25 cellular contexts compared by ENCODE assay signal in genomic region chr10:12841426-12841825, GRCh38.
A peak's percentile ranks its signal among the peaks of the same experiment; 100 is the strongest.
DNase-seq lines count a peak whose midpoint lies in the region; ATAC-seq and TF ChIP-seq lines count a peak whose summit lies in the region.
"Had no signal": no experiment of that assay in that cellular context is flagged by ENCODE, and none has a peak within 500 bp of the region (broad histone marks: within the 10 kb centered on the region; RNA-seq: fewer than 3 reads in every experiment).

No MANE protein-coding gene starts in this region.

- intact Hi-C loops in left cardiac atrium (cut with DNase I): no loop called here

- no peaks in the 10 kb centered on the region for H3K79me1 ChIP-seq in mesenchymal stem cell (replicated peaks; ENCODE audit: low read length, poor library complexity, severe bottlenecking)

- CTCF ChIA-PET in T-cell (lab: Charles Lee): no interaction called here

- POLR2A ChIA-PET in T-cell (lab: Charles Lee): no interaction called here

- H3K9me3 Mint-ChIP-seq in nephron: no peaks in the 10 kb centered on the region
- no peaks in the 10 kb centered on the region for H3K9me3 Mint-ChIP-seq in T-cell
- H3K9me3 Mint-ChIP-seq: CD14-positive monocyte; CD4-positive, alpha-beta memory T cell; CD8-positive, alpha-beta memory T cell had no signal

- H3K27ac ChIP-seq in right atrium auricular region: no peak overlapping the region
- no peak overlapping the region for H3K27ac ChIP-seq in mesenchymal stem cell (ENCODE audit: low read length, poor library complexity, severe bottlenecking)
- H3K27ac ChIP-seq: BLaER1 had no signal

- H2AFZ ChIP-seq in mesenchymal stem cell (ENCODE audit: low read depth, low read length): no peak overlapping the region

- ATAC-seq in left cardiac atrium: no peak
- no peak for ATAC-seq in T-cell (replicated peaks in 1 of 4)
- ATAC-seq: GM12878 had no signal

- H3K36me3 Mint-ChIP-seq in nephron (ENCODE audit: low read depth): no peaks in the 10 kb centered on the region
- no peaks in the 10 kb centered on the region for H3K36me3 Mint-ChIP-seq in T-cell
- H3K36me3 Mint-ChIP-seq: CD14-positive monocyte; CD4-positive, alpha-beta memory T cell; CD4-positive, CD25-positive, alpha-beta regulatory T cell; CD8-positive, alpha-beta memory T cell had no signal

- H3K4me3 ChIP-seq in right atrium auricular region (no peak overlapping the region), mesenchymal stem cell (ENCODE audit: insufficient read depth in 1 of 2, low read depth in 1 of 2, low read length in 2 of 2) (no peak overlapping the region)
- H3K4me3 ChIP-seq: BLaER1, GM12878 had no signal

- H2BK12ac ChIP-seq in mesenchymal stem cell (ENCODE audit: low read length in 2 of 2): peak overlapping the region; percentile 64 to 76

- H3K14ac ChIP-seq in mesenchymal stem cell (ENCODE audit: low read length in 2 of 2): no peak overlapping the region

- peak overlapping the region in 1 of 3 experiments; percentile 1 for H3K4me3 Mint-ChIP-seq in nephron
- no peak overlapping the region for H3K4me3 Mint-ChIP-seq in T-cell
- H3K4me3 Mint-ChIP-seq: CD14-positive monocyte; CD4-positive, alpha-beta memory T cell; CD4-positive, CD25-positive, alpha-beta regulatory T cell; CD8-positive, alpha-beta memory T cell had no signal

- peak overlapping the region in 2 of 3 experiments; percentile 85 to 87 for H3K27ac Mint-ChIP-seq in nephron
- no peak overlapping the region for H3K27ac Mint-ChIP-seq in T-cell
- H3K27ac Mint-ChIP-seq: CD14-positive monocyte; CD4-positive, alpha-beta memory T cell; CD4-positive, CD25-positive, alpha-beta regulatory T cell; CD8-positive, alpha-beta memory T cell had no signal

- H3K4me1 Mint-ChIP-seq in nephron: peaks cover 58% of the 10 kb centered on the region
- no peaks in the 10 kb centered on the region for H3K4me1 Mint-ChIP-seq in T-cell
- H3K4me1 Mint-ChIP-seq: CD14-positive monocyte; CD4-positive, alpha-beta memory T cell; CD4-positive, CD25-positive, alpha-beta regulatory T cell; CD8-positive, alpha-beta memory T cell had no signal

- TF ChIP-seq CTCF in right atrium auricular region (IDR thresholded peaks at IDR 0.05): no peak
- TF ChIP-seq CTCF in nephron (IDR thresholded peaks at IDR 0.05; ENCODE audit: unreplicated experiment in 3 of 3): no peak

- H3K23ac ChIP-seq in mesenchymal stem cell (ENCODE audit: low read length in 2 of 2): no peak overlapping the region

- H3K27me3 Mint-ChIP-seq in nephron (ENCODE audit: low read depth) (no peaks in the 10 kb centered on the region), T-cell (peaks cover 6 to 7% of the 10 kb centered on the region in 2 donors)

- 96% methylated on average over 10 of the region's 10 CpGs for WGBS in mesenchymal stem cell

- H3K36me3 ChIP-seq in right atrium auricular region (no peaks in the 10 kb centered on the region), mesenchymal stem cell (ENCODE audit: control insufficient read depth in 1 of 2, insufficient read depth in 2 of 2, low read depth in 1 of 2, low read length in 2 of 2) (no peaks in the 10 kb centered on the region)
- H3K36me3 ChIP-seq: BE2C, BLaER1 had no signal

- peak overlapping the region in 1 of 2 experiments; percentile 61 for H3K18ac ChIP-seq in mesenchymal stem cell (ENCODE audit: low read depth in 1 of 2, low read length in 2 of 2)

- H3K9me3 ChIP-seq in right atrium auricular region (no peaks in the 10 kb centered on the region), mesenchymal stem cell (ENCODE audit: control insufficient read depth, low read length) (no peaks in the 10 kb centered on the region)
- H3K9me3 ChIP-seq: BE2C, BLaER1 had no signal

- no peak overlapping the region for H2BK120ac ChIP-seq in mesenchymal stem cell (ENCODE audit: low read depth, low read length)

- no peak overlapping the region for H2BK5ac ChIP-seq in mesenchymal stem cell (ENCODE audit: low read depth, low read length, poor library complexity, severe bottlenecking)

- no peak overlapping the region for H3K4me2 ChIP-seq in mesenchymal stem cell (ENCODE audit: low read length, poor library complexity, severe bottlenecking)
- H3K4me2 ChIP-seq: BLaER1 had no signal

- no peak overlapping the region for H2AK5ac ChIP-seq in mesenchymal stem cell (ENCODE audit: low read length, severe bottlenecking)

- no peak overlapping the region for H3K9ac ChIP-seq in mesenchymal stem cell (ENCODE audit: low read length)
- H3K9ac ChIP-seq: BLaER1 had no signal

- H4K8ac ChIP-seq in mesenchymal stem cell (ENCODE audit: low read length): no peak overlapping the region

- DNase-seq in right atrium auricular region (ENCODE audit: low spot score): peak; percentile 40
- no peak for DNase-seq in left cardiac atrium
- no peak for DNase-seq in mesenchymal stem cell
- DNase-seq in RKO (ENCODE audit: low spot score): no peak
- no peak for DNase-seq in T-cell
- no peak for DNase-seq in NCI-H2196 (lab: John Stamatoyannopoulos, UW; ENCODE audit: unreplicated experiment)
- DNase-seq: 8988T; ACHN; BE2C; C1 segment of cervical spinal cord; CD4-positive, alpha-beta memory T cell; CD4-positive, CD25-positive, alpha-beta regulatory T cell; CD8-positive, alpha-beta memory T cell; COR-L47; DMS 273 treated with DMSO at 0.1 percent for 48 hours; DMS153; DMS53; DMS79; DND-41; EL; GDM1 had no signal

- peak overlapping the region in 1 of 2 experiments; percentile 71 for H3K4ac ChIP-seq in mesenchymal stem cell (ENCODE audit: low read depth in 1 of 2, low read length in 2 of 2)

- H3K4me1 ChIP-seq in right atrium auricular region (peaks cover 0 to 26% of the 10 kb centered on the region in 2 donors), mesenchymal stem cell (ENCODE audit: control insufficient read depth, insufficient read depth, low read depth, low read length) (peaks cover 13% of the 10 kb centered on the region)
- H3K4me1 ChIP-seq: BE2C had no signal

- no peak overlapping the region for H4K91ac ChIP-seq in mesenchymal stem cell (ENCODE audit: low read length)

- no peak overlapping the region for H2BK15ac ChIP-seq in mesenchymal stem cell (ENCODE audit: low read depth, poor library complexity, severe bottlenecking)

- H3K27me3 ChIP-seq in right atrium auricular region (no peaks in the 10 kb centered on the region), mesenchymal stem cell (ENCODE audit: control insufficient read depth in 1 of 2, insufficient read depth in 1 of 2, low read length in 2 of 2) (peaks cover 0 to 43% of the 10 kb centered on the region in 2 experiments)
- H3K27me3 ChIP-seq: BE2C, BLaER1 had no signal

Comparison
In these comparisons a context has a peak if more than half of its experiments do, and no peak if none do; other contexts are left out.
1. H3K27ac Mint-ChIP-seq: peak in nephron (2 of 3); none in T-cell (0 of 2).